Comparison of ENCODE assay signal across 8 cellular contexts in the genomic region with DNA sequence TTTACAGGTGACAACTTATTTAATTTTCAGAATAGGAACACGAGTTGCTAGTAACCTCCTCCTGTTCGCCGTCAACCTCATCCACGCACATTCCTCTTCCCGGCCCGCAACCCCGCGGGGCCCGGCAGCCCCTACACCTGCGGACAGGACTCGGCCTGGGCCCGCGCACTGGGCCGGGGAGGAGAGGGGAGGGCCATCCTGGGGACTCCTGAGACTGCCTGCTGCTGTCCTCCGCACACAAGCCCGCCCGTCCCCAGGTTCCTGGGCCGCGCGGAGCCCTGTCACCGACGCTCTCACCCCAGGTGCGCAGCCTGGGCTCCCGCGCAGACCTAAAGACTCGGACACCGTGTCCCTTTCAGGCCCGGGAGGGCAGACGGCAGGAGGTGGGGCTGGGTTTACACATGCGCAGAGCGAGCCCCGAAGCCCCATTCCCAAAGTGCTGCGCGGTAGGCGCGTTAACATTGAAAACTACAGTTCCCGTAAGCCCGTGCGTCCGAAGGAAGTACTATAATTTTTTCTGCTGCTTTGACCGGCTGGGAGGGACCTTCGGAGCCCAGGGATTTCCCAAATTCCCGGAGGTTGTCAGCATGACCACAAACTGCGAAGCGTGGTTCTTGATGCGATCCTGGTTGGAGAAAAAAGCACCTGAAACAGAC.
A peak's percentile ranks its signal among the peaks of the same experiment; 100 is the strongest.
DNase-seq lines count a peak whose midpoint lies in the region; ATAC-seq, FAIRE-seq and TF ChIP-seq lines count a peak whose summit lies in the region.
"Not testable (repeated sequence)": the region's sequence is repeated elsewhere in the genome, so short reads cannot be mapped to it uniquely, and the experiment has no call there.

No MANE protein-coding gene starts in this region.

- peak in 1 of 2 experiments; percentile 91 for DNase-seq in A549 (ENCODE audit: low read depth in 1 of 2, low spot score in 1 of 2)
- peak; percentile 51 to 86 for DNase-seq in NCI-H446 (lab: John Stamatoyannopoulos, UW)
- DNase-seq in caudate nucleus (lab: John Stamatoyannopoulos, UW) = peak in 59 of 61 donors; percentile 14 to 91 (median 75)
- DNase-seq in iris pigment epithelial cell (ENCODE audit: low read depth) = peak; percentile 85
- DNase-seq in small intestine = peak; percentile 74

- not testable (repeated sequence) for H3K4me1 ChIP-seq in A549; small intestine (ENCODE audit: control insufficient read depth in 2 of 2, insufficient read depth in 1 of 2, low read depth in 1 of 2, low read length in 1 of 2)

- FAIRE-seq in A549 (lab: Jason Lieb, UNC); small intestine (lab: Jason Lieb, UNC): not testable (repeated sequence)

- TF ChIP-seq CTCF in A549 (IDR thresholded peaks at IDR 0.05) = not testable (repeated sequence)

- peak overlapping the region; percentile 58 for H3K4me3 ChIP-seq in A549
- H3K4me3 ChIP-seq in small intestine (ENCODE audit: low read depth in 1 of 2, low read length in 2 of 2) = peak overlapping the region; percentile 7 to 35

- H3K36me3 ChIP-seq in small intestine (ENCODE audit: control insufficient read depth in 2 of 2, insufficient read depth in 2 of 2, low read length in 2 of 2) = not testable (repeated sequence)

- CTCF ChIA-PET in A549 (lab: Yijun Ruan, JAX) = not testable (repeated sequence)

- H3K27me3 ChIP-seq in small intestine (ENCODE audit: control insufficient read depth in 2 of 2, insufficient read depth in 2 of 2, low read length in 2 of 2) = not testable (repeated sequence)

- TF ChIP-seq EP300 in A549 (IDR thresholded peaks at IDR 0.05) = not testable (repeated sequence)

- POLR2A ChIA-PET in A549 (lab: Yijun Ruan, JAX) = not testable (repeated sequence)

- H3K4me2 ChIP-seq in A549 = peak overlapping the region; percentile 76

- peak; percentile 32 for TF ChIP-seq POLR2A in A549 (IDR thresholded peaks at IDR 0.05; ENCODE audit: low read length)

- WGBS in A549 (ENCODE audit: missing lambda C conversion rate) = 2% methylated on average over 32 of the region's 46 CpGs
- WGBS in small intestine, 3 donors = 1% methylated on average over 34 to 46 of the region's 46 CpGs

- TF ChIP-seq RAD21 in A549 (conservative IDR thresholded peaks at IDR 0.05 in 1 of 2, IDR thresholded peaks at IDR 0.05 in 1 of 2) = 0 out of 5 replicates have a peak, but pooled peaks of 1 of the 2 experiments have one; percentile 11

- H3K27ac ChIP-seq in A549 = peak overlapping the region; percentile 78 to 83
- not testable (repeated sequence) for H3K27ac ChIP-seq in caudate nucleus (ENCODE audit: low read depth, low read length); small intestine (ENCODE audit: low read depth in 1 of 2, low read length in 1 of 2)

- ATAC-seq in A549 (peak; percentile 98 to 99), GM19324 (IDR thresholded peaks at IDR 0.05; ENCODE audit: low FRiP score, unreplicated experiment) (peak; percentile 95), HG03432 (IDR thresholded peaks at IDR 0.05; ENCODE audit: unreplicated experiment) (peak; percentile 99)
- peak; percentile 98 to 99 for ATAC-seq in activated CD4-positive, CD25-positive, alpha-beta regulatory T cell treated with anti-CD3 and anti-CD28 coated beads, Interleukin-2, amount 50 U/mL, for 24 hours

- not testable (repeated sequence) for H3K9me3 ChIP-seq in A549; small intestine (ENCODE audit: control insufficient read depth, low read depth)

TF ChIP-seq in A549, 52 proteins besides CTCF, POLR2A, EP300 and RAD21:
- TF ChIP-seq, protein P1, sequence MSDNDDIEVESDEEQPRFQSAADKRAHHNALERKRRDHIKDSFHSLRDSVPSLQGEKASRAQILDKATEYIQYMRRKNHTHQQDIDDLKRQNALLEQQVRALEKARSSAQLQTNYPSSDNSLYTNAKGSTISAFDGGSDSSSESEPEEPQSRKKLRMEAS (IDR thresholded peaks at IDR 0.05) = peak; percentile 78
- peak in 1 of 2 experiments; percentile 37; a peak in 1 of 5 replicates for TF ChIP-seq JUN (IDR thresholded peaks at IDR 0.05)
- TF ChIP-seq, protein P2, sequence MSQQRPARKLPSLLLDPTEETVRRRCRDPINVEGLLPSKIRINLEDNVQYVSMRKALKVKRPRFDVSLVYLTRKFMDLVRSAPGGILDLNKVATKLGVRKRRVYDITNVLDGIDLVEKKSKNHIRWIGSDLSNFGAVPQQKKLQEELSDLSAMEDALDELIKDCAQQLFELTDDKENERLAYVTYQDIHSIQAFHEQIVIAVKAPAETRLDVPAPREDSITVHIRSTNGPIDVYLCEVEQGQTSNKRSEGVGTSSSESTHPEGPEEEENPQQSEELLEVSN (IDR thresholded peaks at IDR 0.05; ENCODE audit: borderline replicate concordance, low read depth) = peak; percentile 73
TF ChIP-seq in A549: peak in this region for 3; not testable (repeated sequence) for 49.
